8 cellular contexts compared by ENCODE assay signal in the genomic region with DNA sequence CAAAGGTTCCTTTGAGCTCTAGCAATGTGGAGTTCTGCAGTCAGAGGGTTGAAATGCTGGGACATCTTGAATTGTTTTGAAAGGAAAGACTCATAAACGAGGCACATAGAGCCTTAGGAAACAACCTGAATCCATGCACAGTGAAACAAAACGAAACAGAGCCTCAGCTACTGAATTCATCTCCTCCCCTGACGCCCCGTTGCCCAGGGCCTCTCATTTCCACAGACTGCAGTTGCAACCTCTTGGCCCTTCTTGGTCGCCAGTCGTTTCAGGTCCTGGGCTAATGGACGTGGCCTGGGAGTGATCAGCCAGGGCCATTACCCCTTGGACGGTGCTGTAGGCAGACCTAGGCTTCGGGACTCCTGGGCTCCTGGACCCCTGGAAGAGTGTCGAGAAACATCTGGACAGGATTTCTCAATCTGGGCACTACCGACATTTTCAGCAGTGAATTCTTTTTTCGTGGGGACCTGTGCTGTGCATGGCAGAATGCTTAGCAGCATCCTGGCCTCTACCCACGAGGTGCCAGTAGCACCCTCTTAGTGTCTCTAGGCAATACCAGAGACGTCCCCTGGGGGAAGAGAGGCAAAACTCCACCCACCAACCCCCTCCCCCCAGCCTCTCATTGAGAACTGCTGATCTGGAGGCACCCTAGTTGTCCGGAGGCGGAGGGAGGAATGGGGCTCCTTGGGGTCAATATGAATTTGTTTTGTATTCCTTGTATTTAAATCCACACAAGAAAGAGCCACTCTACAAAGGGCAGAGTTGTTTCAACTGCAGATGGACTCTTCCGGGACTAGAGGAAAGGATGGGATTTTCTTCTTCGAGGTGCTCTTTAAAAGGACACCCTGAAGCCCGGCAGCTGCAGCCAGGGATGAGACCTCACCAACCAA. TPM values are rescaled to one million over a fixed set of nuclear protein-coding genes. Genes with fewer than 3 reads are reported as not detected.
A peak's percentile ranks its signal among the peaks of the same experiment; 100 is the strongest.
DNase-seq lines count a peak whose midpoint lies in the region; ATAC-seq and TF ChIP-seq lines count a peak whose summit lies in the region.

No MANE protein-coding gene starts in this region.

- H3K4me1 Mint-ChIP-seq in T-helper 17 cell: no peaks in the 10 kb centered on the region
- H3K4me1 Mint-ChIP-seq in effector memory CD8-positive, alpha-beta T cell (ENCODE audit: low read depth in 2 of 2): peaks cover 0 to 6% of the 10 kb centered on the region in 2 donors

- H3K36me3 ChIP-seq in heart left ventricle (no peaks in the 10 kb centered on the region), tibial artery (no peaks in the 10 kb centered on the region), brain microvascular endothelial cell (replicated peaks) (no peaks in the 10 kb centered on the region)

- DNase-seq in Right ventricle myocardium inferior (ENCODE audit: missing footprints) (peak; percentile 27), heart left ventricle (no peak), T-helper 17 cell (no peak), tibial artery (no peak), LoVo (ENCODE audit: low spot score) (no peak), brain microvascular endothelial cell (no peak)
- DNase-seq in effector memory CD8-positive, alpha-beta T cell: peak in 2 of 3 experiments; percentile 13 to 18

- peaks cover 7 to 13% of the 10 kb centered on the region in 2 donors for H3K9me3 Mint-ChIP-seq in effector memory CD8-positive, alpha-beta T cell

- no peak for ATAC-seq in Right ventricle myocardium inferior
- no peak for ATAC-seq in heart left ventricle
- peak; percentile 24 for ATAC-seq in T-helper 17 cell
- peak; percentile 26 for ATAC-seq in effector memory CD8-positive, alpha-beta T cell (replicated peaks)
- no peak for ATAC-seq in HG03432 (IDR thresholded peaks at IDR 0.05; ENCODE audit: unreplicated experiment)

- H3K27me3 Mint-ChIP-seq in T-helper 17 cell: no peaks in the 10 kb centered on the region
- no peaks in the 10 kb centered on the region for H3K27me3 Mint-ChIP-seq in effector memory CD8-positive, alpha-beta T cell

- 81 to 87% (median 84%) methylated on average over 19 of the region's 19 CpGs for WGBS in heart left ventricle, 4 donors

- H3K4me3 ChIP-seq in heart left ventricle (peak overlapping the region in 1 of 12 donors; percentile 73), tibial artery (no peak overlapping the region), brain microvascular endothelial cell (ENCODE audit: low read depth, low read length) (no peak overlapping the region)

- H3K36me3 Mint-ChIP-seq in T-helper 17 cell (ENCODE audit: low read depth): peaks cover 2% of the 10 kb centered on the region
- peaks cover 19% of the 10 kb centered on the region for H3K36me3 Mint-ChIP-seq in effector memory CD8-positive, alpha-beta T cell (ENCODE audit: insufficient read depth)

- H3K4me3 Mint-ChIP-seq in T-helper 17 cell: peak overlapping the region; percentile 93
- H3K4me3 Mint-ChIP-seq in effector memory CD8-positive, alpha-beta T cell: peak overlapping the region; percentile 94 to 95

- no peak for TF ChIP-seq POLR2A in heart left ventricle (IDR thresholded peaks at IDR 0.05)

- intact Hi-C loops in Right ventricle myocardium inferior (cut with DNase I): loop anchor here (5.0 kb wide), 1 partner anchor 236 kb away; no protein-coding TSS in a partner anchor
- intact Hi-C loops in heart left ventricle (cut with DNase I): loop anchor here in 9 of 10 donors (2.0 to 10.0 kb wide), 12 partner anchors 34 to 708 kb away; a partner anchor contains a TSS
- intact Hi-C loops in tibial artery (cut with DNase I; ENCODE audit: low total_unique reads): loop anchor here (5.0 to 10.0 kb wide), 4 partner anchors 36 to 708 kb away; no protein-coding TSS in a partner anchor

- H3K27ac ChIP-seq in heart left ventricle (peak overlapping the region in 5 of 12 donors; percentile 75 to 90 (median 84)), tibial artery (peak overlapping the region; percentile 90 to 96), brain microvascular endothelial cell (no peak overlapping the region)

- no peak for TF ChIP-seq CTCF in heart left ventricle (IDR thresholded peaks at IDR 0.05)
- TF ChIP-seq CTCF in tibial artery (IDR thresholded peaks at IDR 0.05): no peak
- TF ChIP-seq CTCF in brain microvascular endothelial cell (IDR thresholded peaks at IDR 0.05; ENCODE audit: low read depth, low read length, missing control alignments): no peak

- H3K4me1 ChIP-seq in heart left ventricle (peaks cover 5 to 43% (median 30%) of the 10 kb centered on the region in 12 donors), tibial artery (peaks cover 0 to 58% (median 45%) of the 10 kb centered on the region in 4 donors)

- no peaks in the 10 kb centered on the region for H3K9me3 ChIP-seq in heart left ventricle
- H3K9me3 ChIP-seq in T-helper 17 cell (ENCODE audit: control insufficient read depth, low read length, poor library complexity, severe bottlenecking): no peaks in the 10 kb centered on the region
- H3K9me3 ChIP-seq in tibial artery: no peaks in the 10 kb centered on the region

- H3K27me3 ChIP-seq in heart left ventricle: no peaks in the 10 kb centered on the region
- no peaks in the 10 kb centered on the region for H3K27me3 ChIP-seq in tibial artery
- no peaks in the 10 kb centered on the region for H3K27me3 ChIP-seq in brain microvascular endothelial cell (replicated peaks)

- in situ Hi-C loops in brain microvascular endothelial cell (cut with HindIII; ENCODE audit: low pct_ligation_motif_present, low sequenced_read_pairs): no loop called here

- H3K27ac Mint-ChIP-seq in T-helper 17 cell: no peak overlapping the region
- peak overlapping the region; percentile 95 to 96 for H3K27ac Mint-ChIP-seq in effector memory CD8-positive, alpha-beta T cell

RNA-seq across cellular contexts. Expression of a gene that starts 50.2 kb away (rescaled TPM):
- total RNA-seq in Right ventricle myocardium inferior: 19.4 TPM
- 10 to 100 TPM in 7 of 9 donors, 1 to 10 TPM in 2; 5.9 to 18.3 (median 13.2) TPM for total RNA-seq in heart left ventricle
- 10 to 100 TPM; 11.3 to 16.5 TPM for polyA plus RNA-seq in heart left ventricle
- total RNA-seq in T-helper 17 cell: 10 to 100 TPM; 12.4 to 12.9 TPM

Comparison
In these comparisons a context has a peak if more than half of its experiments do, and no peak if none do; other contexts are left out.
1. DNase-seq: peak in Right ventricle myocardium inferior (single experiment) and effector memory CD8-positive, alpha-beta T cell (2 of 3); none in heart left ventricle (0 of 5), T-helper 17 cell (0 of 3), tibial artery (0 of 2), LoVo (single experiment) and brain microvascular endothelial cell (single experiment).
2. ATAC-seq: peak in T-helper 17 cell (single experiment) and effector memory CD8-positive, alpha-beta T cell (single experiment); none in Right ventricle myocardium inferior (single experiment), heart left ventricle (0 of 4) and HG03432 (single experiment).